In genomic region chr21:15514073-15514946, GRCh38 we compare ENCODE assay signal across 10 cellular contexts.
A peak's percentile ranks its signal among the peaks of the same experiment; 100 is the strongest.
DNase-seq lines count a peak whose midpoint lies in the region; ATAC-seq and TF ChIP-seq lines count a peak whose summit lies in the region.
"Had no signal": no experiment of that assay in that cellular context is flagged by ENCODE, and none has a peak within 500 bp of the region (broad histone marks: within the 10 kb centered on the region; RNA-seq: fewer than 3 reads in every experiment).

No MANE protein-coding gene starts in this region.

- H3K27me3 ChIP-seq in right atrium auricular region, result no peaks in the 10 kb centered on the region

- H3K27ac ChIP-seq in right atrium auricular region, result no peak overlapping the region
- H3K27ac ChIP-seq: A549, SK-N-MC had no signal

- H3K36me3 Mint-ChIP-seq in glutamatergic neuron (ENCODE audit: unreplicated experiment), result no peaks in the 10 kb centered on the region

- no peak overlapping the region for H3K4me3 ChIP-seq in right atrium auricular region
- H3K4me3 ChIP-seq: A549, SK-N-MC had no signal

- DNase-seq in activated gamma-delta T cell treated with Interleukin-2 at 50 U/mL for 16 hours, result peak; percentile 58
- no peak for DNase-seq in activated gamma-delta T cell (lab: John Stamatoyannopoulos, UW)
- peak; percentile 51 for DNase-seq in activated CD8-positive, alpha-beta memory T cell treated with anti-CD3 and anti-CD28 coated beads, Interleukin-2, amount 50 U/mL, for 48 hours
- peak; percentile 21 to 26 for DNase-seq in stimulated activated CD4-positive, alpha-beta T cell treated with anti-CD3 and anti-CD28 coated beads, Interleukin-12 subunit alpha, Interleukin-12 subunit beta, amount 100 ng/mL, for 24 hours (ENCODE audit: low read depth in 2 of 2)
- no peak for DNase-seq in glutamatergic neuron
- no peak for DNase-seq in putamen (ENCODE audit: low spot score)
- DNase-seq in right atrium auricular region (ENCODE audit: low spot score), result no peak

- H3K27me3 Mint-ChIP-seq in glutamatergic neuron (ENCODE audit: unreplicated experiment), result no peaks in the 10 kb centered on the region

- H3K9me3 ChIP-seq in right atrium auricular region, result no peaks in the 10 kb centered on the region
- H3K9me3 ChIP-seq: A549 had no signal

- peak; percentile 97 for ATAC-seq in HG03575 (IDR thresholded peaks at IDR 0.05; ENCODE audit: extremely low read depth, insufficient number of reproducible peaks, low FRiP score, unreplicated experiment)
- ATAC-seq: A549 had no signal

- H3K36me3 ChIP-seq in right atrium auricular region, result no peaks in the 10 kb centered on the region

- no peaks in the 10 kb centered on the region for H3K9me3 Mint-ChIP-seq in glutamatergic neuron (ENCODE audit: unreplicated experiment)

- H3K4me1 ChIP-seq in right atrium auricular region, result no peaks in the 10 kb centered on the region
- H3K4me1 ChIP-seq: A549 had no signal

- TF ChIP-seq CTCF in glutamatergic neuron (IDR thresholded peaks at IDR 0.05; ENCODE audit: partially characterized antibody, unreplicated experiment) (no peak), right atrium auricular region (IDR thresholded peaks at IDR 0.05) (no peak)

- no peak overlapping the region for H3K4me3 Mint-ChIP-seq in glutamatergic neuron (ENCODE audit: unreplicated experiment)

- H3K27ac Mint-ChIP-seq in glutamatergic neuron (ENCODE audit: unreplicated experiment), result no peak overlapping the region

- no peaks in the 10 kb centered on the region for H3K4me1 Mint-ChIP-seq in glutamatergic neuron (ENCODE audit: low read depth, unreplicated experiment)

Comparison
In these comparisons a context has a peak if more than half of its experiments do, and no peak if none do; other contexts are left out.
1. DNase-seq: peak in activated gamma-delta T cell treated with Interleukin-2 at 50 U/mL for 16 hours (single experiment), activated CD8-positive, alpha-beta memory T cell treated with anti-CD3 and anti-CD28 coated beads, Interleukin-2, amount 50 U/mL, for 48 hours (single experiment) and stimulated activated CD4-positive, alpha-beta T cell treated with anti-CD3 and anti-CD28 coated beads, Interleukin-12 subunit alpha, Interleukin-12 subunit beta, amount 100 ng/mL, for 24 hours (2 of 2); none in activated gamma-delta T cell (single experiment), glutamatergic neuron (single experiment), putamen (single experiment) and right atrium auricular region (single experiment).